1 cellular context compared by ENCODE assay signal in the genomic region with DNA sequence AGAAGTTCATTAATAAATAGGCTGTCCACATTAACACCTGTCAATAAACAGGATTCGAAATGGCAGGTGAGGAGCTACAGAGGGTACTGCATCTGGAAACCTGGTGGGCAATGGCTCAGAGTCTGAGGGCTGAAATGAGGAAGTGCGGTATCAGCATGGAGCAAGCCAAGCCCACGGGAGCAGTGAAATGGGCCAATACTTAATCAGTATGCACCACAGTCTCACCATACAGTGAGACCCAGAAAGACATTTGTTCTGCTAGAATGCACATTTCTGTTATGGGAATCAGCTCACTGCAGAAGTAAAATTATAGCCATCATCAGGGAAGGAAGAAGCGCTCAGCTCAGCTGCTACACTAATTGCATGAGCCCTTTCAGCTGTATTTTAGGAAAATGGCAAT.
TF ChIP-seq lines count a peak whose summit lies in the region.

No MANE protein-coding gene starts in this region.

TF ChIP-seq in GM12878, 131 proteins besides CTCF, POLR2A, EP300 and RAD21 (continued from another document):
- no peak for TF ChIP-seq SREBF2 (IDR thresholded peaks at IDR 0.05; ENCODE audit: low read length)
- 0 out of 4 replicates have a peak, but pooled peaks of 1 of the 2 experiments have one; percentile 15 for TF ChIP-seq IKZF2 (IDR thresholded peaks at IDR 0.05)
- TF ChIP-seq MTA3 (IDR thresholded peaks at IDR 0.05; ENCODE audit: borderline replicate concordance, low read length) = no peak
- peak; percentile 59 for TF ChIP-seq EED (IDR thresholded peaks at IDR 0.05; ENCODE audit: low read depth)
- peak in 1 of 2 experiments; percentile 28; a peak in 1 of 4 replicates for TF ChIP-seq BHLHE40 (IDR thresholded peaks at IDR 0.05; ENCODE audit: borderline replicate concordance in 1 of 2, low read depth in 2 of 2, low read length in 1 of 2)
- TF ChIP-seq POLR2AphosphoS5 (IDR thresholded peaks at IDR 0.05; ENCODE audit: low read length) = no peak
- peak; percentile 42 for TF ChIP-seq MEF2B (IDR thresholded peaks at IDR 0.05; ENCODE audit: partially characterized antibody, poor library complexity, severe bottlenecking)
- TF ChIP-seq GABPA (IDR thresholded peaks at IDR 0.05; ENCODE audit: low read depth) = no peak
- TF ChIP-seq IRF4 (IDR thresholded peaks at IDR 0.05; ENCODE audit: low read depth, low read length) = no peak
- TF ChIP-seq CHD4 (IDR thresholded peaks at IDR 0.05) = no peak
- TF ChIP-seq NFIC (IDR thresholded peaks at IDR 0.05; ENCODE audit: low read depth, low read length) = no peak
- TF ChIP-seq FOS (IDR thresholded peaks at IDR 0.05; ENCODE audit: borderline replicate concordance, extremely low read depth, insufficient read length) = no peak
- peak; percentile 97 for TF ChIP-seq SPI1 (IDR thresholded peaks at IDR 0.05; ENCODE audit: borderline replicate concordance, insufficient read depth, low read depth, low read length)
- no peak for TF ChIP-seq BMI1 (IDR thresholded peaks at IDR 0.05; ENCODE audit: borderline replicate concordance)
- TF ChIP-seq ZZZ3 (IDR thresholded peaks at IDR 0.05; ENCODE audit: control insufficient read depth, insufficient read length, low read depth) = no peak
